Comparison of ENCODE assay signal across 11 cellular contexts in genomic region chr6:121666809-121667208, GRCh38.
A peak's percentile ranks its signal among the peaks of the same experiment; 100 is the strongest.
DNase-seq lines count a peak whose midpoint lies in the region.
"Had no signal": no experiment of that assay in that cellular context is flagged by ENCODE, and none has a peak within 500 bp of the region (broad histone marks: within the 10 kb centered on the region; RNA-seq: fewer than 3 reads in every experiment).

No MANE protein-coding gene starts in this region.

- DNase-seq in DMS53 treated with DMSO at 0.1 percent for 48 hours (lab: John Stamatoyannopoulos, UW; ENCODE audit: unreplicated experiment) (peak; percentile 21), NCI-H226 (peak; percentile 80), dermis blood vessel endothelial cell (peak; percentile 95), myocyte (ENCODE audit: low read depth) (peak; percentile 61), substantia nigra (lab: John Stamatoyannopoulos, UW) (no peak), NCI-H2029 (lab: John Stamatoyannopoulos, UW) (no peak)
- DNase-seq in activated CD4-positive, CD25-positive, alpha-beta regulatory T cell treated with anti-CD3 and anti-CD28 coated beads, Interleukin-2, amount 50 U/mL, for 72 hours: no peak
- DNase-seq in effector CD4-positive, alpha-beta T cell: no peak
- DNase-seq: DMS79 treated with DMSO at 0.1 percent for 48 hours; stimulated activated CD4-positive, alpha-beta T cell treated with anti-CD3 and anti-CD28 coated beads, Interleukin-1b, Interleukin-23, amount 100 ng/mL, for 48 hours had no signal

- H3K27ac ChIP-seq in substantia nigra (ENCODE audit: low read depth, low read length, poor library complexity, severe bottlenecking): no peak overlapping the region
- H3K27ac ChIP-seq: SJCRH30 had no signal

Comparison
In these comparisons a context has a peak if more than half of its experiments do, and no peak if none do; other contexts are left out.
1. DNase-seq: peak in DMS53 treated with DMSO at 0.1 percent for 48 hours (single experiment), NCI-H226 (single experiment), dermis blood vessel endothelial cell (single experiment) and myocyte (single experiment); none in activated CD4-positive, CD25-positive, alpha-beta regulatory T cell treated with anti-CD3 and anti-CD28 coated beads, Interleukin-2, amount 50 U/mL, for 72 hours (single experiment), substantia nigra (0 of 49), effector CD4-positive, alpha-beta T cell (single experiment) and NCI-H2029 (single experiment).